In the genomic region with DNA sequence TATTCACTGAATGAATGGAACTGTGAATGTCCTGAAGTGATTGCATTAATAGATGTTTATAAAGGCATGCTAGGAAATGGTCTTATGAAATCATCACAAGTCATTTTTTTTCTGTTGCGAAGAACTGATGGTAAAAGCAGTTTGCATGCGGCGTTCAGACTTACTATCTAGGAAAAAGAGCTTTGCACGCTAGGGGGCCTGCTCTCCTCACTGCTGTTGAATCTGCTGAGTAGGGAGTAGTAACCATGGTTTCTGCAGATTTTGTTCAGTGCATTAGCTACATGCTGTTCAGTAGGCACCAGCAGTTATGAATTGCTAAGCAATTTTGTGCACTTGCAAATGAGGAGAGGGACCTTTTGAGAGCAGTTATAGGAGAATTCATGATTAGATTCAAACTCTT, we compare ENCODE assay signal across 9 cellular contexts. TPM values are rescaled to one million over a fixed set of nuclear protein-coding genes. Genes with fewer than 3 reads are reported as not detected.
DNase-seq lines count a peak whose midpoint lies in the region; ATAC-seq, FAIRE-seq and TF ChIP-seq lines count a peak whose summit lies in the region.
"Had no signal": no experiment of that assay in that cellular context is flagged by ENCODE, and none has a peak within 500 bp of the region (broad histone marks: within the 10 kb centered on the region; RNA-seq: fewer than 3 reads in every experiment).

No MANE protein-coding gene starts in this region.

- H3K27ac ChIP-seq in kidney (ENCODE audit: low read depth in 2 of 2, low read length in 2 of 2) = no peak overlapping the region
- H3K27ac ChIP-seq: tibial artery had no signal

- DNase-seq in activated CD4-positive, alpha-beta T cell treated with anti-CD3 and anti-CD28 coated beads for 48 hours = peak; percentile 13
- no peak for DNase-seq in activated CD4-positive, alpha-beta T cell treated with anti-CD3 and anti-CD28 coated beads, Interleukin-2, amount 50 U/mL, for 4 hours
- peak in 41 of 56 donors; percentile 2 to 80 (median 29) for DNase-seq in amygdala (lab: John Stamatoyannopoulos, UW)
- no peak for DNase-seq in kidney
- DNase-seq in superior temporal gyrus (ENCODE audit: extremely low spot score) = peak; percentile 90
- no peak for DNase-seq in SKM-1 (lab: John Stamatoyannopoulos, UW; ENCODE audit: unreplicated experiment)
- DNase-seq in NCI-H2107 treated with DMSO at 0.1 percent for 48 hours (lab: John Stamatoyannopoulos, UW; ENCODE audit: unreplicated experiment) = no peak
- DNase-seq: tibial artery had no signal

- no peaks in the 10 kb centered on the region for H3K9me3 ChIP-seq in kidney (ENCODE audit: control insufficient read depth in 1 of 2, low read length in 2 of 2)
- H3K9me3 ChIP-seq: tibial artery had no signal

- intact Hi-C loops in kidney (cut with DNase I) = no loop called here

- H3K36me3 ChIP-seq in kidney (ENCODE audit: control insufficient read depth in 1 of 2, insufficient read depth in 2 of 2, low read length in 2 of 2) = no peaks in the 10 kb centered on the region
- H3K36me3 ChIP-seq: tibial artery had no signal

- ATAC-seq in HG02870 (IDR thresholded peaks at IDR 0.05; ENCODE audit: unreplicated experiment) = no peak

- no peaks in the 10 kb centered on the region for H3K4me1 ChIP-seq in kidney (ENCODE audit: control insufficient read depth in 1 of 2, insufficient read depth in 1 of 2, low read depth in 1 of 2, low read length in 2 of 2)
- H3K4me1 ChIP-seq: tibial artery had no signal

- no peak overlapping the region for H3K4me3 ChIP-seq in kidney (ENCODE audit: low read length in 2 of 2)
- H3K4me3 ChIP-seq: tibial artery had no signal

- no peak overlapping the region for H3K9ac ChIP-seq in kidney (ENCODE audit: low read length in 2 of 2)

- FAIRE-seq in kidney (lab: Jason Lieb, UNC) = no peak

- peak; percentile 46 for TF ChIP-seq CTCF in kidney (IDR thresholded peaks at IDR 0.05; ENCODE audit: borderline replicate concordance, extremely low read depth, insufficient read depth)

RNA-seq across cellular contexts. Expression of gene CENPF, which starts 57.9 kb away (rescaled TPM):
- total RNA-seq in kidney = 3.3 TPM
- 0.39 TPM for polyA plus RNA-seq in kidney (ENCODE audit: insufficient read depth, low read depth, low replicate concordance)

Comparison
In these comparisons a context has a peak if more than half of its experiments do, and no peak if none do; other contexts are left out.
1. DNase-seq: peak in activated CD4-positive, alpha-beta T cell treated with anti-CD3 and anti-CD28 coated beads for 48 hours (single experiment), amygdala (41 of 56) and superior temporal gyrus (single experiment); none in activated CD4-positive, alpha-beta T cell treated with anti-CD3 and anti-CD28 coated beads, Interleukin-2, amount 50 U/mL, for 4 hours (0 of 2), kidney (single experiment), SKM-1 (single experiment) and NCI-H2107 treated with DMSO at 0.1 percent for 48 hours (single experiment).